ENCODE assay signal across 25 cellular contexts in genomic region chr2:111994042-111994441, GRCh38.
"Had no signal": no experiment of that assay in that cellular context is flagged by ENCODE, and none has a peak within 500 bp of the region (broad histone marks: within the 10 kb centered on the region; RNA-seq: fewer than 3 reads in every experiment).

No MANE protein-coding gene starts in this region.

- H3K4me1 ChIP-seq: adrenal gland, body of pancreas, gastrocnemius medialis, psoas muscle, spleen, testis had no signal

- H3K36me3 Mint-ChIP-seq: activated CD4-positive, alpha-beta memory T cell treated with anti-CD3 and anti-CD28 coated beads for 36 hours; activated naive CD8-positive, alpha-beta T cell treated with anti-CD3 and anti-CD28 coated beads for 36 hours; memory B cell had no signal

- DNase-seq: activated CD4-positive, alpha-beta memory T cell treated with anti-CD3 and anti-CD28 coated beads for 36 hours; activated CD4-positive, alpha-beta T cell treated with anti-CD3 and anti-CD28 coated beads, Interleukin-2, amount 10 ng/mL, durations not matched to agents 24 days and 14 days; activated CD4-positive, CD25-positive, alpha-beta regulatory T cell treated with anti-CD3 and anti-CD28 coated beads, Interleukin-2, amount 50 U/mL, for 72 hours; activated CD8-positive, alpha-beta memory T cell treated with anti-CD3 and anti-CD28 coated beads, Interleukin-2, amount 50 U/mL, for 4 hours; activated effector memory CD4-positive, alpha-beta T cell treated with anti-CD3 and anti-CD28 coated beads, Interleukin-2, amount 50 U/mL, for 16 hours; activated naive CD4-positive, alpha-beta T cell treated with anti-CD3 and anti-CD28 coated beads for 36 hours; activated naive CD8-positive, alpha-beta T cell treated with anti-CD3 and anti-CD28 coated beads for 36 hours; activated T-cell treated with anti-CD3 and anti-CD28 coated beads, Interleukin-2, amount 50 U/mL, for 1 hour; body of pancreas; effector memory CD4-positive, alpha-beta T cell; gastrocnemius medialis; islet precursor cell; midbrain; naive thymus-derived CD4-positive, alpha-beta T cell; pancreas; psoas muscle; spleen; stimulated activated naive CD4-positive, alpha-beta T cell treated with Interleukin-2 at 50 U/mL for 16 hours; T1000; testis; transverse colon had no signal

- H3K27me3 ChIP-seq: adrenal gland, body of pancreas, gastrocnemius medialis, hepatocyte, pancreas, spleen, testis, transverse colon had no signal

- H3K4me3 ChIP-seq: adrenal gland, body of pancreas, gastrocnemius medialis, hepatocyte, pancreas, psoas muscle, spleen, testis, transverse colon had no signal

- H3K9me3 ChIP-seq: adrenal gland, body of pancreas, gastrocnemius medialis, pancreas, psoas muscle, spleen, testis, transverse colon had no signal

- H3K36me3 ChIP-seq: transverse colon had no signal

- H3K27me3 Mint-ChIP-seq: activated CD4-positive, alpha-beta memory T cell treated with anti-CD3 and anti-CD28 coated beads for 36 hours; activated CD4-positive, alpha-beta T cell treated with anti-CD3 and anti-CD28 coated beads, Interleukin-2, amount 10 ng/mL, durations not matched to agents 24 days and 14 days; memory B cell had no signal

- H3K9me3 Mint-ChIP-seq: activated CD4-positive, alpha-beta memory T cell treated with anti-CD3 and anti-CD28 coated beads for 36 hours; activated CD4-positive, alpha-beta T cell treated with anti-CD3 and anti-CD28 coated beads, Interleukin-2, amount 10 ng/mL, durations not matched to agents 24 days and 14 days; activated naive CD4-positive, alpha-beta T cell treated with anti-CD3 and anti-CD28 coated beads for 36 hours; activated naive CD8-positive, alpha-beta T cell treated with anti-CD3 and anti-CD28 coated beads for 36 hours; activated T-helper 1 cell treated with anti-CD3 and anti-CD28 coated beads, Interleukin-12 subunit alpha, Interleukin-12 subunit beta, Interleukin-2, Interleukin-4 antibody, amounts not matched to agents 30 ng/mL and 10 ng/mL and 1 ng/mL, durations not matched to agents 14 hours and 24 hours and 36 hours; memory B cell; naive thymus-derived CD4-positive, alpha-beta T cell had no signal

- H3K4me1 Mint-ChIP-seq: activated naive CD8-positive, alpha-beta T cell treated with anti-CD3 and anti-CD28 coated beads for 36 hours; memory B cell; naive thymus-derived CD4-positive, alpha-beta T cell had no signal

- ATAC-seq: body of pancreas; gastrocnemius medialis; naive thymus-derived CD4-positive, alpha-beta T cell; psoas muscle had no signal

- H3K27ac Mint-ChIP-seq: activated CD4-positive, alpha-beta memory T cell treated with anti-CD3 and anti-CD28 coated beads for 36 hours; activated CD4-positive, alpha-beta T cell treated with anti-CD3 and anti-CD28 coated beads, Interleukin-2, amount 10 ng/mL, durations not matched to agents 24 days and 14 days; activated naive CD4-positive, alpha-beta T cell treated with anti-CD3 and anti-CD28 coated beads for 36 hours; activated naive CD8-positive, alpha-beta T cell treated with anti-CD3 and anti-CD28 coated beads for 36 hours; activated T-helper 1 cell treated with anti-CD3 and anti-CD28 coated beads, Interleukin-12 subunit alpha, Interleukin-12 subunit beta, Interleukin-2, Interleukin-4 antibody, amounts not matched to agents 30 ng/mL and 10 ng/mL and 1 ng/mL, durations not matched to agents 14 hours and 24 hours and 36 hours; memory B cell; naive thymus-derived CD4-positive, alpha-beta T cell had no signal

- H3K4me3 Mint-ChIP-seq: activated CD4-positive, alpha-beta memory T cell treated with anti-CD3 and anti-CD28 coated beads for 36 hours; activated CD4-positive, alpha-beta T cell treated with anti-CD3 and anti-CD28 coated beads, Interleukin-2, amount 10 ng/mL, durations not matched to agents 24 days and 14 days; activated naive CD4-positive, alpha-beta T cell treated with anti-CD3 and anti-CD28 coated beads for 36 hours; activated naive CD8-positive, alpha-beta T cell treated with anti-CD3 and anti-CD28 coated beads for 36 hours; activated T-helper 1 cell treated with anti-CD3 and anti-CD28 coated beads, Interleukin-12 subunit alpha, Interleukin-12 subunit beta, Interleukin-2, Interleukin-4 antibody, amounts not matched to agents 30 ng/mL and 10 ng/mL and 1 ng/mL, durations not matched to agents 14 hours and 24 hours and 36 hours; memory B cell; naive thymus-derived CD4-positive, alpha-beta T cell had no signal
